16 cellular contexts compared by ENCODE assay signal in genomic region chr1:111486431-111486830, GRCh38. TPM values are rescaled to one million over a fixed set of nuclear protein-coding genes. Genes with fewer than 3 reads are reported as not detected.
A peak's percentile ranks its signal among the peaks of the same experiment; 100 is the strongest.
DNase-seq lines count a peak whose midpoint lies in the region; TF ChIP-seq lines count a peak whose summit lies in the region.
"Had no signal": no experiment of that assay in that cellular context is flagged by ENCODE, and none has a peak within 500 bp of the region (broad histone marks: within the 10 kb centered on the region; RNA-seq: fewer than 3 reads in every experiment).

No MANE protein-coding gene starts in this region.

- no peaks in the 10 kb centered on the region for H3K36me3 Mint-ChIP-seq in MCF 10A (ENCODE audit: insufficient read depth, unreplicated experiment)
- H3K36me3 Mint-ChIP-seq: CD14-positive monocyte; CD8-positive, alpha-beta T cell had no signal

- no peaks in the 10 kb centered on the region for H3K4me1 ChIP-seq in breast epithelium
- no peaks in the 10 kb centered on the region for H3K4me1 ChIP-seq in neuronal stem cell (ENCODE audit: control insufficient read depth in 2 of 2, insufficient read depth in 1 of 2, low read depth in 1 of 2, low read length in 2 of 2)

- H3K9ac ChIP-seq in neuronal stem cell (ENCODE audit: low read depth, low read length, poor library complexity), result peak overlapping the region; percentile 63
- H3K9ac ChIP-seq: GM23248 had no signal

- H2BK15ac ChIP-seq in neuronal stem cell (ENCODE audit: low read length), result no peak overlapping the region

- peak; percentile 43 for DNase-seq in MCF 10A (ENCODE audit: unreplicated experiment)
- no peak for DNase-seq in breast epithelium (ENCODE audit: low spot score in 2 of 2)
- DNase-seq in dorsolateral prefrontal cortex, result no peak
- DNase-seq in neuronal stem cell (ENCODE audit: low spot score), result no peak
- no peak for DNase-seq in stimulated activated naive CD4-positive, alpha-beta T cell (lab: John Stamatoyannopoulos, UW)
- no peak for DNase-seq in cardiac septum (ENCODE audit: low spot score)
- no peak for DNase-seq in stimulated activated CD4-positive, alpha-beta T cell treated with anti-CD3 and anti-CD28 coated beads, Interleukin-1b, Interleukin-23, amount 100 ng/mL, for 48 hours
- DNase-seq: CD8-positive, alpha-beta T cell; COR-L47; DND-41; GF-D8; GM23248 had no signal

- no peak overlapping the region for H3K4ac ChIP-seq in neuronal stem cell (ENCODE audit: low read length)

- BruUV-seq in MCF 10A (replicated peaks; lab: Mats Ljungman, UMichigan), result no TSS peak

- H2AK5ac ChIP-seq in neuronal stem cell (ENCODE audit: low read depth, low read length), result no peak overlapping the region

- no peak overlapping the region for H2BK5ac ChIP-seq in neuronal stem cell (ENCODE audit: low read length)

- H3K9me3 Mint-ChIP-seq in MCF 10A (ENCODE audit: unreplicated experiment), result no peaks in the 10 kb centered on the region
- H3K9me3 Mint-ChIP-seq: CD14-positive monocyte; CD8-positive, alpha-beta T cell had no signal

- no peak overlapping the region for H2BK120ac ChIP-seq in neuronal stem cell (ENCODE audit: low read depth, low read length)

- intact Hi-C loops in MCF 10A (cut with micrococcal nuclease), result no loop called here
- intact Hi-C loops in breast epithelium (cut with DNase I; ENCODE audit: low total_unique reads), result no loop called here
- intact Hi-C loops in dorsolateral prefrontal cortex (cut with DNase I), result no loop called here
- intact Hi-C loops in cardiac septum (cut with DNase I), result no loop called here

- no peaks in the 10 kb centered on the region for H3K4me1 Mint-ChIP-seq in MCF 10A (ENCODE audit: insufficient read depth, unreplicated experiment)

- no peak overlapping the region for H3K18ac ChIP-seq in neuronal stem cell (ENCODE audit: low read length)

- H3K27me3 ChIP-seq in breast epithelium (no peaks in the 10 kb centered on the region), dorsolateral prefrontal cortex (peaks cover 0 to 5% (median 0%) of the 10 kb centered on the region in 45 donors), neuronal stem cell (ENCODE audit: control insufficient read depth in 3 of 3, insufficient read depth in 3 of 3, low read depth in 1 of 3, low read length in 3 of 3) (peaks cover 0 to 18% (median 0%) of the 10 kb centered on the region in 3 experiments)

- H3K27ac ChIP-seq in breast epithelium (no peak overlapping the region), dorsolateral prefrontal cortex (peak overlapping the region in 41 of 59 donors; percentile 38 to 95 (median 87)), neuronal stem cell (replicated peaks; ENCODE audit: low read length) (no peak overlapping the region)
- H3K27ac ChIP-seq: 22Rv1, GM23248 had no signal

- H3K14ac ChIP-seq in neuronal stem cell (ENCODE audit: low read length), result no peak overlapping the region

- no peak overlapping the region for H3K27ac Mint-ChIP-seq in MCF 10A (ENCODE audit: low read depth, unreplicated experiment)
- H3K27ac Mint-ChIP-seq: CD8-positive, alpha-beta T cell had no signal

- H4K91ac ChIP-seq in neuronal stem cell (ENCODE audit: low read depth, low read length, poor library complexity), result no peak overlapping the region

- no peak overlapping the region for H2AFZ ChIP-seq in neuronal stem cell (ENCODE audit: low read length)
- H2AFZ ChIP-seq: GM23248 had no signal

- no peak overlapping the region for H3K4me2 ChIP-seq in neuronal stem cell (ENCODE audit: insufficient read depth, low read length, poor library complexity, severe bottlenecking)

- H3K4me3 ChIP-seq in breast epithelium, result no peak overlapping the region
- peak overlapping the region in 38 of 59 donors; percentile 2 to 65 (median 46) for H3K4me3 ChIP-seq in dorsolateral prefrontal cortex
- no peak overlapping the region for H3K4me3 ChIP-seq in neuronal stem cell (ENCODE audit: low read length in 2 of 2)
- H3K4me3 ChIP-seq: GM23248 had no signal

- WGBS in neuronal stem cell (ENCODE audit: extremely low coverage in 2 of 2, insufficient read length in 2 of 2, insufficient replicate concordance in 1 of 2), 2 donors, result no CpG with 5 or more reads among the region's 7 CpGs

- TF ChIP-seq POLR2A in breast epithelium (IDR thresholded peaks at IDR 0.05), result no peak

- H3K27me3 Mint-ChIP-seq in MCF 10A (ENCODE audit: insufficient read depth, unreplicated experiment), result no peaks in the 10 kb centered on the region

- H3K4me3 Mint-ChIP-seq in MCF 10A (ENCODE audit: unreplicated experiment), result no peak overlapping the region
- H3K4me3 Mint-ChIP-seq: CD14-positive monocyte; CD8-positive, alpha-beta T cell had no signal

- H3K79me1 ChIP-seq in neuronal stem cell (ENCODE audit: low read depth, low read length), result no peaks in the 10 kb centered on the region

- CTCF ChIA-PET in MCF 10A (lab: Yijun Ruan, JAX), result interaction anchor here (0.7 to 1.0 kb wide), 2 partner anchors 22 to 283 kb away, joined by 3 to 4 read pairs; no protein-coding TSS in a partner anchor

- POLR2A ChIA-PET in MCF 10A (lab: Yijun Ruan, JAX), result no interaction called here

- no peak overlapping the region for H3K23ac ChIP-seq in neuronal stem cell (ENCODE audit: low read depth, low read length, poor library complexity)

- H3K9me3 ChIP-seq in breast epithelium (no peaks in the 10 kb centered on the region), neuronal stem cell (replicated peaks in 1 of 2; ENCODE audit: control insufficient read depth in 2 of 2, insufficient read depth in 1 of 2, low read depth in 1 of 2, low read length in 2 of 2) (no peaks in the 10 kb centered on the region)

- TF ChIP-seq CTCF in MCF 10A (IDR thresholded peaks at IDR 0.05; ENCODE audit: unreplicated experiment) (no peak), breast epithelium (IDR thresholded peaks at IDR 0.05) (no peak), dorsolateral prefrontal cortex (IDR thresholded peaks at IDR 0.05 in 54 of 56, conservative IDR thresholded peaks at IDR 0.05 in 2 of 56; ENCODE audit: low read depth in 1 of 56, partially characterized antibody in 56 of 56) (no peak)

- no peak overlapping the region for H2BK12ac ChIP-seq in neuronal stem cell (ENCODE audit: low read length)

- no peaks in the 10 kb centered on the region for H3K36me3 ChIP-seq in breast epithelium
- H3K36me3 ChIP-seq in neuronal stem cell (replicated peaks in 1 of 2; ENCODE audit: control insufficient read depth in 2 of 2, insufficient read depth in 2 of 2, low read length in 2 of 2), result no peaks in the 10 kb centered on the region

- H4K8ac ChIP-seq in neuronal stem cell (ENCODE audit: low read depth, low read length), result no peak overlapping the region

RNA-seq across cellular contexts. Expression of gene C1orf162, which starts 12.6 kb away (rescaled TPM):
- total RNA-seq in MCF 10A (2022) (0.77 and 1.6 TPM in 2 replicates), breast epithelium (10 to 100 TPM; 22.3 to 51.2 (median 23.0) TPM), dorsolateral prefrontal cortex (10 to 100 TPM in 62 of 120 experiments, 1 to 10 TPM in 58; 3.8 to 34.3 (median 10.2) TPM), cardiac septum (2.6 TPM)
- polyA plus RNA-seq in neuronal stem cell (2013, experiment 1 of 2), result 0.74 TPM
- 1.00 TPM for polyA plus RNA-seq in neuronal stem cell (2013, experiment 2 of 2)
- total RNA-seq: GM23248 had no signal

RNA-seq across cellular contexts. Expression of gene ADORA3, which starts 17.0 kb away (rescaled TPM):
- not detected in 2 replicates for total RNA-seq in MCF 10A (2022)
- total RNA-seq in breast epithelium, result 10 to 100 TPM in 2 of 3 donors, 1 to 10 TPM in 1; 9.5 to 13.8 (median 13.2) TPM
- total RNA-seq in dorsolateral prefrontal cortex, result 10 to 100 TPM in 39 of 120 experiments, 1 to 10 TPM in 80, under 1 TPM in 1; 0.57 to 20.1 (median 8.2) TPM
- polyA plus RNA-seq in neuronal stem cell (2013, experiment 1 of 2), result not detected
- polyA plus RNA-seq in neuronal stem cell (2013, experiment 2 of 2), result not detected
- total RNA-seq in cardiac septum, result 0.51 TPM
- total RNA-seq: A673; CD8-positive, alpha-beta T cell; GM23248 had no signal
- polyA plus RNA-seq: BJ, GM23248 had no signal

RNA-seq across cellular contexts. Expression of gene TMIGD3, which starts 17.0 kb away (rescaled TPM):
- not detected in 2 replicates for total RNA-seq in MCF 10A (2022)
- total RNA-seq in breast epithelium, result 10 to 100 TPM in 1 of 3 donors, 1 to 10 TPM in 2; 5.9 to 14.6 (median 10.0) TPM
- total RNA-seq in dorsolateral prefrontal cortex, result 10 to 100 TPM in 97 of 120 experiments, 1 to 10 TPM in 23; 4.3 to 47.2 (median 14.8) TPM
- not detected for polyA plus RNA-seq in neuronal stem cell (2013, experiment 1 of 2)
- not detected for polyA plus RNA-seq in neuronal stem cell (2013, experiment 2 of 2)
- 0.32 TPM for total RNA-seq in cardiac septum
- total RNA-seq: A673; CD8-positive, alpha-beta T cell; GM23248 had no signal
- polyA plus RNA-seq: BJ, GM23248 had no signal

RNA-seq across cellular contexts. Expression of gene ATP5PB, which starts 37.2 kb away (rescaled TPM):
- total RNA-seq in MCF 10A (2022), result 317 and 348 TPM in 2 replicates
- total RNA-seq in breast epithelium, result 100 to 1,000 TPM; 143 to 159 (median 148) TPM
- 100 to 1,000 TPM; 111 to 247 (median 179) TPM for total RNA-seq in dorsolateral prefrontal cortex
- 235 TPM for polyA plus RNA-seq in neuronal stem cell (2013, experiment 1 of 2)
- polyA plus RNA-seq in neuronal stem cell (2013, experiment 2 of 2), result 233 TPM
- total RNA-seq in cardiac septum, result 565 TPM

RNA-seq across cellular contexts. Expression of gene WDR77, which starts 37.4 kb away (rescaled TPM):
- 35.7 and 54.2 TPM in 2 replicates for total RNA-seq in MCF 10A (2022)
- total RNA-seq in breast epithelium, result 10 to 100 TPM; 22.7 to 33.8 (median 30.2) TPM
- total RNA-seq in dorsolateral prefrontal cortex, result 10 to 100 TPM; 13.6 to 29.7 (median 21.9) TPM
- polyA plus RNA-seq in neuronal stem cell (2013, experiment 1 of 2), result 20.2 TPM
- 20.5 TPM for polyA plus RNA-seq in neuronal stem cell (2013, experiment 2 of 2)
- 29.6 TPM for total RNA-seq in cardiac septum

Comparison
In these comparisons a context has a peak if more than half of its experiments do, and no peak if none do; other contexts are left out.
1. H3K27ac ChIP-seq: peak in dorsolateral prefrontal cortex (41 of 59); none in breast epithelium (0 of 2) and neuronal stem cell (single experiment).
2. H3K4me3 ChIP-seq: peak in dorsolateral prefrontal cortex (38 of 59); none in breast epithelium (0 of 3) and neuronal stem cell (0 of 2).